ENCODE assay signal across 1 cellular context in genomic region chr13:34174671-34175145, GRCh38.
TF ChIP-seq lines count a peak whose summit lies in the region.

No MANE protein-coding gene starts in this region.

TF ChIP-seq in HepG2, 621 proteins besides CTCF, POLR2A, EP300 and RAD21:
- no peak for TF ChIP-seq GMEB2 (CRISPR knock-in tag; IDR thresholded peaks at IDR 0.05; ENCODE audit: low read depth)
- TF ChIP-seq ZSCAN31 (CRISPR knock-in tag; IDR thresholded peaks at IDR 0.05; ENCODE audit: low read depth): no peak
